8 cellular contexts compared by ENCODE assay signal in the genomic region with DNA sequence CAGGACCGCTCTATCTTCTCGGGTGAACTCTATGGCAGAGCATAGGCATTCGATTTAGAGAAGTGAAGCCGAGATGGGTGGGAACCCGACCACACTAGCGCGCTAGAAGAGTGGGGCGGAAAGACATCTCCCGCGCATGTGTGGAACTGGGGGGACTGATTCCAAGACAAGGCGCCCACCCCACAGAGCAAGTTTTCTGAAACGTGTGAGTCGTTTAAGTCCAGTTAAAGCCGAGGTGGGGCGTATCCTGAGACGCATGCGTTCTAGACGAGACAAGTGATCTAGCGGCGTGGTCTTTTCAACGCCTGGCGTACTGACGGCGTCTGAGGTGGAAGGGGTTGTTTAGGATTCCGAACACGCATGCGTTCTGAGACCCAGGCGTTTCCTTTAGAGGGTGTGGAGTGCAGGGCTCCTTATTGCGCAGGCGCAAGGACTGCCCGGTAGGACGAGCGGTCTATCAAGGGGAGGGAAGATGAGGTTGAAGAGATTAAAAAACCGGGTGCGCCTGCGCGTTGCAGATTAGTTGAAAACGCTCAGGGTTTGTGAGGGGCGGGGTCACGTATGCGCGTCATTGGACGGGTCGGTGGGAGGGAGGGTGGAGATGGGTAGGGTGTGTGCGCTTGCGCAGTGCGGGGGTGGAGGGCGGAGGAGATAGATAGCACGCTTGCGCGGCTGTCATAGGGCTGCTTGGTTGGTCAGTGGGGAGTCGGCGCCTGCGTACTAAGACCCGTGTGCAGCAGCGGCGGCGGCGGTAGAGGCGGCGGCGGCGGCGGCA. TPM values are rescaled to one million over a fixed set of nuclear protein-coding genes. Genes with fewer than 3 reads are reported as not detected.
A peak's percentile ranks its signal among the peaks of the same experiment; 100 is the strongest.
DNase-seq lines count a peak whose midpoint lies in the region; FAIRE-seq and TF ChIP-seq lines count a peak whose summit lies in the region.

TSS of gene EIF5A (plus strand) at position 718 of the 775 bp plus-strand sequence. CDS start 2,008 bp downstream, outside the sequence.

- TF ChIP-seq POLR2A in NB4 (IDR thresholded peaks at IDR 0.05; ENCODE audit: extremely low read depth, insufficient read length) = peak; percentile 58

- CTCF ChIA-PET in activated naive CD4-positive, alpha-beta T cell treated with anti-CD3 and anti-CD28 coated beads, Interleukin-2, amount 10 ng/mL, durations not matched to agents 7 days and 5 days (lab: Charles Lee) = no interaction called here

- H3K36me3 ChIP-seq in SK-N-MC (ENCODE audit: insufficient read depth, low read length) (peaks cover 32% of the 10 kb centered on the region), neutrophil (peaks cover 19% of the 10 kb centered on the region)

- FAIRE-seq in frontal cortex (lab: Jason Lieb, UNC) = no peak

- H3K4me1 ChIP-seq in neutrophil (ENCODE audit: control insufficient read depth in 1 of 2, insufficient read depth in 1 of 2, low read depth in 1 of 2, low read length in 1 of 2) = peaks cover 30 to 32% of the 10 kb centered on the region in 2 experiments

- H3K27me3 ChIP-seq in neutrophil = no peaks in the 10 kb centered on the region

- H3K27me3 Mint-ChIP-seq in activated naive CD4-positive, alpha-beta T cell treated with anti-CD3 and anti-CD28 coated beads, Interleukin-2, amount 10 ng/mL, durations not matched to agents 7 days and 5 days = peaks cover 4% of the 10 kb centered on the region

- H3K9me3 ChIP-seq in SK-N-MC (ENCODE audit: low read depth, low read length) (no peaks in the 10 kb centered on the region), neutrophil (no peaks in the 10 kb centered on the region)

- peaks cover 45% of the 10 kb centered on the region for H3K4me1 Mint-ChIP-seq in activated naive CD4-positive, alpha-beta T cell treated with anti-CD3 and anti-CD28 coated beads, Interleukin-2, amount 10 ng/mL, durations not matched to agents 7 days and 5 days

- peak within 1 kb of the TSS; percentile 97 for H3K9ac ChIP-seq in SK-N-MC (ENCODE audit: insufficient read length)

- DNase-seq in GM03348 (ENCODE audit: low spot score) = peak; percentile 99
- peak; percentile 100 for DNase-seq in HFF-Myc (ENCODE audit: extremely low read depth, low read depth)
- DNase-seq in NB4 (ENCODE audit: low read depth) = peak; percentile 97
- DNase-seq in SK-N-MC (ENCODE audit: low read depth, low spot score) = peak; percentile 96
- DNase-seq in activated naive CD4-positive, alpha-beta T cell treated with anti-CD3 and anti-CD28 coated beads, Interleukin-2, amount 10 ng/mL, durations not matched to agents 7 days and 5 days = peak; percentile 100
- DNase-seq in frontal cortex (ENCODE audit: low spot score in 2 of 2) = peak; percentile 96 to 97
- peak; percentile 80 to 100 (median 99) for DNase-seq in substantia nigra (lab: John Stamatoyannopoulos, UW)

- peak within 1 kb of the TSS; percentile 96 for H3K27ac ChIP-seq in SK-N-MC
- H3K27ac ChIP-seq in neutrophil = peak within 1 kb of the TSS; percentile 98
- peak within 1 kb of the TSS; percentile 97 for H3K27ac ChIP-seq in substantia nigra (ENCODE audit: low read depth, low read length, poor library complexity, severe bottlenecking)

- no peak for TF ChIP-seq CTCF in HFF-Myc (IDR thresholded peaks at IDR 0.05; ENCODE audit: low read depth, low read length, missing control alignments)
- no peak for TF ChIP-seq CTCF in NB4 (IDR thresholded peaks at IDR 0.05; ENCODE audit: low read depth, low read length)
- TF ChIP-seq CTCF in neutrophil (IDR thresholded peaks at IDR 0.05) = no peak

- H3K9me3 Mint-ChIP-seq in activated naive CD4-positive, alpha-beta T cell treated with anti-CD3 and anti-CD28 coated beads, Interleukin-2, amount 10 ng/mL, durations not matched to agents 7 days and 5 days = no peaks in the 10 kb centered on the region

- peak within 1 kb of the TSS; percentile 100 for H3K27ac Mint-ChIP-seq in activated naive CD4-positive, alpha-beta T cell treated with anti-CD3 and anti-CD28 coated beads, Interleukin-2, amount 10 ng/mL, durations not matched to agents 7 days and 5 days

- H3K4me3 ChIP-seq in HFF-Myc (replicated peaks; ENCODE audit: low read depth, low read length) = peak within 1 kb of the TSS; percentile 98
- peak within 1 kb of the TSS; percentile 99 for H3K4me3 ChIP-seq in NB4 (ENCODE audit: low read depth, low read length)
- H3K4me3 ChIP-seq in SK-N-MC = peak within 1 kb of the TSS; percentile 88
- peak within 1 kb of the TSS; percentile 75 to 82 for H3K4me3 ChIP-seq in neutrophil (ENCODE audit: low read depth in 1 of 2, low read length in 1 of 2)

- H3K36me3 Mint-ChIP-seq in activated naive CD4-positive, alpha-beta T cell treated with anti-CD3 and anti-CD28 coated beads, Interleukin-2, amount 10 ng/mL, durations not matched to agents 7 days and 5 days = peaks cover 33% of the 10 kb centered on the region

- H3K4me3 Mint-ChIP-seq in activated naive CD4-positive, alpha-beta T cell treated with anti-CD3 and anti-CD28 coated beads, Interleukin-2, amount 10 ng/mL, durations not matched to agents 7 days and 5 days = peak within 1 kb of the TSS; percentile 96

RNA-seq across cellular contexts. Expression of gene EIF5A, which starts in this region (rescaled TPM):
- 208 TPM for total RNA-seq in frontal cortex

Comparison
In these comparisons a context has a peak if more than half of its experiments do, and no peak if none do; other contexts are left out.
1. Peak in every context shown above with its lines: DNase-seq, H3K4me3 ChIP-seq and H3K27ac ChIP-seq.